ENCODE assay signal across 16 cellular contexts in the genomic region with DNA sequence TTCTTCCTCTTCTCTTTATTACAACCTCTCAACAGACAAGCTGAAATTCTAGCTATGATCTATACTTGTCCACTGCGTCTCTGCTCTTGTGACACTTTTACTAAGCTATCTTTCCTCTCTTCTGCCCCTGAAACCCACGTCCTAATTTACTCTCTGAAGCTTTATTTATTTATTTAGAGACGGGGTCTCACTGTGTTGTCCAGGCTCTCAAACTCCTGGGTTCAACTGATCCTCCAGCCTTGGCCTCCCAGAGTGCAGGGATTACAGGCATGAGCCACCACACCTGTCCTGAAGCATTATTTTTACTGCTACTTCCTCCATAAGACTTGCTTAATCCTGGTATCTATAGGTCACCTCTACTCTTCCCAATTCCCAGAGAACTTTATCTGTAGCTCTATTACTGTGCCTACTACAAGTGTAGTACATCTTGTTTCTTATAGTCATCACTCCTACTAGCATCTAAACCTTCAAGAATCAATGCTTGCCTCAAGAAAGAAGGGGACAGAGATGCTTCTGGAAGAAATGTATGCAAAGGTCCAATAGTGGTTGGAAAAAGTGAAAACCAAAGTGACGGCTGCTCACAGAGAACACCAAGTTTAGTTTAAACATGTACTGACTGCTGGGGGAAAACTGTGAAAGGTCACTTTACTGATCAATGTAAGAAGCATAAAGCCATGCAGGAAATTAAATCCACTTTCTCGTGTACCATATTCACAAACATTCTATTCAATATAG.
"Had no signal": no experiment of that assay in that cellular context is flagged by ENCODE, and none has a peak within 500 bp of the region (broad histone marks: within the 10 kb centered on the region; RNA-seq: fewer than 3 reads in every experiment).

No MANE protein-coding gene starts in this region.

- H3K4me3 Mint-ChIP-seq: brain had no signal

- H3K9me3 Mint-ChIP-seq: activated naive CD4-positive, alpha-beta T cell treated with anti-CD3 and anti-CD28 coated beads, Interleukin-2, amount 50 U/mL, for 72 hours; brain had no signal

- H3K27me3 Mint-ChIP-seq: brain had no signal

- DNase-seq: activated CD4-positive, alpha-beta T cell treated with anti-CD3 and anti-CD28 coated beads, Interleukin-2, amount 50 U/mL, for 1 hour; activated effector memory CD4-positive, alpha-beta T cell treated with Interleukin-2 at 50 U/mL for 16 hours; amygdala; effector memory CD4-positive, alpha-beta T cell; foreskin melanocyte; kidney glomerular epithelial cell; mesendoderm; stimulated activated naive CD4-positive, alpha-beta T cell treated with Interleukin-2 at 50 U/mL for 16 hours; T-helper 9 cell; upper lobe of left lung had no signal

- H3K27ac ChIP-seq: epithelial cell of prostate, parathyroid adenoma, suprapubic skin had no signal

- H3K27ac Mint-ChIP-seq: brain had no signal

- ATAC-seq: activated CD4-positive, CD25-positive, alpha-beta regulatory T cell treated with anti-CD3 and anti-CD28 coated beads, Interleukin-2, amount 50 U/mL, for 24 hours; activated naive CD4-positive, alpha-beta T cell treated with anti-CD3 and anti-CD28 coated beads, Interleukin-2, amount 50 U/mL, for 72 hours had no signal

- H3K27me3 ChIP-seq: suprapubic skin, upper lobe of left lung had no signal

- H3K9me3 ChIP-seq: suprapubic skin, upper lobe of left lung had no signal

- H3K36me3 Mint-ChIP-seq: activated naive CD4-positive, alpha-beta T cell treated with anti-CD3 and anti-CD28 coated beads, Interleukin-2, amount 50 U/mL, for 72 hours had no signal
